In genomic region chr7:157529768-157530560, GRCh38 we compare ENCODE assay signal across 25 cellular contexts.
A peak's percentile ranks its signal among the peaks of the same experiment; 100 is the strongest.
DNase-seq lines count a peak whose midpoint lies in the region; ATAC-seq and TF ChIP-seq lines count a peak whose summit lies in the region.
"Had no signal": no experiment of that assay in that cellular context is flagged by ENCODE, and none has a peak within 500 bp of the region (broad histone marks: within the 10 kb centered on the region; RNA-seq: fewer than 3 reads in every experiment).

No MANE protein-coding gene starts in this region.

- H3K4me1 ChIP-seq in upper lobe of right lung = no peaks in the 10 kb centered on the region
- H3K4me1 ChIP-seq: esophagus muscularis mucosa, foreskin keratinocyte, transverse colon had no signal

- TF ChIP-seq CTCF in WERI-Rb-1 (IDR thresholded peaks at IDR 0.05; ENCODE audit: low read depth, low read length) = no peak
- TF ChIP-seq CTCF in upper lobe of right lung (IDR thresholded peaks at IDR 0.05) = no peak

- H3K9me3 ChIP-seq in WERI-Rb-1 (ENCODE audit: severe bottlenecking) = peaks cover 8% of the 10 kb centered on the region
- H3K9me3 ChIP-seq in upper lobe of right lung = no peaks in the 10 kb centered on the region

- H3K27ac ChIP-seq in WERI-Rb-1 = no peak overlapping the region
- H3K27ac ChIP-seq in upper lobe of right lung = no peak overlapping the region
- H3K27ac ChIP-seq: esophagus muscularis mucosa, foreskin keratinocyte, SK-N-MC, transverse colon had no signal

- intact Hi-C loops in cardiac septum (cut with DNase I) (no loop called here), Right ventricle myocardium inferior (cut with DNase I) (no loop called here), upper lobe of right lung (cut with DNase I) (no loop called here)

- DNase-seq in cardiac septum (ENCODE audit: low spot score) (peak; percentile 43), Right ventricle myocardium inferior (ENCODE audit: missing footprints) (no peak), WERI-Rb-1 (peak; percentile 1), mesenteric fat pad (ENCODE audit: low spot score) (peak; percentile 62), upper lobe of right lung (peak; percentile 20), SIG-M5 treated with dmso at 0.1 percent for 504 hours (lab: John Stamatoyannopoulos, UW; ENCODE audit: unreplicated experiment) (no peak)
- DNase-seq: activated CD4-positive, CD25-positive, alpha-beta regulatory T cell treated with anti-CD3 and anti-CD28 coated beads, Interleukin-2, amount 50 U/mL, for 72 hours; activated naive CD8-positive, alpha-beta T cell treated with anti-CD3 and anti-CD28 coated beads for 36 hours; central memory CD4-positive, alpha-beta T cell; DMS53; foreskin keratinocyte; HCEC 1CT; left colon; naive B cell; NCI-H1105 treated with DMSO at 0.1 percent for 48 hours; NCI-H2029 treated with DMSO at 0.1 percent for 48 hours; NCI-H2227 treated with DMSO at 0.1 percent for 48 hours; NCI-H69; nucleus accumbens; small intestine; stimulated activated CD4-positive, alpha-beta T cell treated with anti-CD3 and anti-CD28 coated beads, Interleukin-1b, Interleukin-23, amount 100 ng/mL, for 48 hours; transverse colon had no signal

- H3K4me3 ChIP-seq in WERI-Rb-1 (ENCODE audit: low read depth, low read length) (no peak overlapping the region), upper lobe of right lung (no peak overlapping the region)
- H3K4me3 ChIP-seq: esophagus muscularis mucosa, SK-N-MC, transverse colon had no signal

- no peaks in the 10 kb centered on the region for H3K36me3 ChIP-seq in WERI-Rb-1
- H3K36me3 ChIP-seq in upper lobe of right lung = no peaks in the 10 kb centered on the region
- H3K36me3 ChIP-seq: esophagus muscularis mucosa, transverse colon had no signal

- no peaks in the 10 kb centered on the region for H3K27me3 ChIP-seq in WERI-Rb-1 (ENCODE audit: insufficient read depth, low read depth, severe bottlenecking)
- H3K27me3 ChIP-seq in upper lobe of right lung = no peaks in the 10 kb centered on the region
- H3K27me3 ChIP-seq: foreskin keratinocyte, transverse colon had no signal

- no peak for ATAC-seq in Right ventricle myocardium inferior
- no peak for ATAC-seq in upper lobe of right lung
- ATAC-seq in GM18520 (IDR thresholded peaks at IDR 0.05; ENCODE audit: unreplicated experiment) = no peak
- ATAC-seq: foreskin keratinocyte, left colon had no signal

Comparison
In these comparisons a context has a peak if more than half of its experiments do, and no peak if none do; other contexts are left out.
1. DNase-seq: peak in cardiac septum (single experiment), WERI-Rb-1 (single experiment), mesenteric fat pad (single experiment) and upper lobe of right lung (single experiment); none in Right ventricle myocardium inferior (single experiment) and SIG-M5 treated with dmso at 0.1 percent for 504 hours (single experiment).